Comparison of ENCODE assay signal across 12 cellular contexts in genomic region chr14:102785598-102785963, GRCh38. TPM values are rescaled to one million over a fixed set of nuclear protein-coding genes. Genes with fewer than 3 reads are reported as not detected.
DNase-seq lines count a peak whose midpoint lies in the region; ATAC-seq and TF ChIP-seq lines count a peak whose summit lies in the region.
"Had no signal": no experiment of that assay in that cellular context is flagged by ENCODE, and none has a peak within 500 bp of the region (broad histone marks: within the 10 kb centered on the region; RNA-seq: fewer than 3 reads in every experiment).

No MANE protein-coding gene starts in this region.

- no peak for DNase-seq in natural killer cell treated with Interleukin-12 subunit alpha and Interleukin-12 subunit beta and Interleukin-15 and Interleukin-18, amount 100 ng/mL, for 72 hours (ENCODE audit: low spot score)
- DNase-seq in natural killer cell: no peak
- DNase-seq in astrocyte of the spinal cord (ENCODE audit: low read depth, low spot score): no peak
- no peak for DNase-seq in stimulated activated naive B cell treated with anti-CD40 and anti-IgM and Interleukin-4, amounts not matched to agents 10 μg/mL and 1 μg/mL and 100 μg/mL, for 72 hours
- no peak for DNase-seq in CD8-positive, alpha-beta T cell
- no peak for DNase-seq in NCI-H2107 (lab: John Stamatoyannopoulos, UW)
- DNase-seq: heart right ventricle, KG1, left colon, NCI-H187 treated with DMSO at 0.1 percent for 48 hours had no signal

- H3K4me3 Mint-ChIP-seq in natural killer cell treated with Interleukin-12 subunit alpha and Interleukin-12 subunit beta and Interleukin-15 and Interleukin-18, amount 100 ng/mL, for 72 hours: peak overlapping the region; percentile 2
- H3K4me3 Mint-ChIP-seq in natural killer cell: no peak overlapping the region
- no peak overlapping the region for H3K4me3 Mint-ChIP-seq in stimulated activated naive B cell treated with anti-CD40 and anti-IgM and Interleukin-4, amounts not matched to agents 10 μg/mL and 1 μg/mL and 100 μg/mL, for 72 hours
- no peak overlapping the region for H3K4me3 Mint-ChIP-seq in CD8-positive, alpha-beta T cell

- in situ Hi-C loops in astrocyte of the spinal cord (cut with HindIII; ENCODE audit: low sequenced_read_pairs): no loop called here

- no peak overlapping the region for H3K4me3 ChIP-seq in astrocyte of the spinal cord (ENCODE audit: low read depth, low read length)
- H3K4me3 ChIP-seq in CD8-positive, alpha-beta T cell (ENCODE audit: low read depth, low read length): no peak overlapping the region
- H3K4me3 ChIP-seq: heart right ventricle had no signal

- no peaks in the 10 kb centered on the region for H3K36me3 ChIP-seq in CD8-positive, alpha-beta T cell (ENCODE audit: insufficient read depth, low read length)
- H3K36me3 ChIP-seq: heart right ventricle had no signal

- H3K27me3 Mint-ChIP-seq in natural killer cell treated with Interleukin-12 subunit alpha and Interleukin-12 subunit beta and Interleukin-15 and Interleukin-18, amount 100 ng/mL, for 72 hours: no peaks in the 10 kb centered on the region
- H3K27me3 Mint-ChIP-seq in natural killer cell (ENCODE audit: low read depth in 2 of 2): no peaks in the 10 kb centered on the region
- no peaks in the 10 kb centered on the region for H3K27me3 Mint-ChIP-seq in stimulated activated naive B cell treated with anti-CD40 and anti-IgM and Interleukin-4, amounts not matched to agents 10 μg/mL and 1 μg/mL and 100 μg/mL, for 72 hours
- no peaks in the 10 kb centered on the region for H3K27me3 Mint-ChIP-seq in CD8-positive, alpha-beta T cell (ENCODE audit: low read depth)

- H3K36me3 Mint-ChIP-seq in natural killer cell treated with Interleukin-12 subunit alpha and Interleukin-12 subunit beta and Interleukin-15 and Interleukin-18, amount 100 ng/mL, for 72 hours: no peaks in the 10 kb centered on the region
- H3K36me3 Mint-ChIP-seq in natural killer cell: no peaks in the 10 kb centered on the region
- peaks cover 25 to 57% of the 10 kb centered on the region in 2 donors for H3K36me3 Mint-ChIP-seq in stimulated activated naive B cell treated with anti-CD40 and anti-IgM and Interleukin-4, amounts not matched to agents 10 μg/mL and 1 μg/mL and 100 μg/mL, for 72 hours
- peaks cover 15% of the 10 kb centered on the region for H3K36me3 Mint-ChIP-seq in CD8-positive, alpha-beta T cell

- intact Hi-C loops in natural killer cell (cut with micrococcal nuclease): no loop called here
- intact Hi-C loops in CD8-positive, alpha-beta T cell (cut with DNase I, micrococcal nuclease): no loop called here

- no peak for TF ChIP-seq CTCF in natural killer cell (IDR thresholded peaks at IDR 0.05)
- TF ChIP-seq CTCF in astrocyte of the spinal cord (IDR thresholded peaks at IDR 0.05; ENCODE audit: low read depth, low read length): peak; percentile 10
- no peak for TF ChIP-seq CTCF in CD8-positive, alpha-beta T cell (IDR thresholded peaks at IDR 0.05)

- POLR2A ChIA-PET in CD8-positive, alpha-beta T cell (lab: Charles Lee): no interaction called here

- no peak for ATAC-seq in natural killer cell treated with Interleukin-12 subunit alpha and Interleukin-12 subunit beta and Interleukin-15 and Interleukin-18, amount 100 ng/mL, for 72 hours
- no peak for ATAC-seq in natural killer cell
- ATAC-seq in HG03432 (IDR thresholded peaks at IDR 0.05; ENCODE audit: unreplicated experiment): peak; percentile 19
- no peak for ATAC-seq in stimulated activated naive B cell treated with anti-CD40 and anti-IgM and Interleukin-4, amounts not matched to agents 10 μg/mL and 1 μg/mL and 100 μg/mL, for 72 hours (replicated peaks)
- no peak for ATAC-seq in CD8-positive, alpha-beta T cell
- ATAC-seq in HG03139 (IDR thresholded peaks at IDR 0.05; ENCODE audit: unreplicated experiment): no peak
- ATAC-seq: heart right ventricle, left colon had no signal

- peaks cover 17% of the 10 kb centered on the region for H3K4me1 ChIP-seq in CD8-positive, alpha-beta T cell (ENCODE audit: insufficient read depth, low read length)

- CTCF ChIA-PET in CD8-positive, alpha-beta T cell (lab: Charles Lee): interaction anchor here (0.6 to 1.3 kb wide), 2 partner anchors 11 to 74 kb away, joined by 3 to 4 read pairs; no protein-coding TSS in a partner anchor

- no peaks in the 10 kb centered on the region for H3K9me3 Mint-ChIP-seq in natural killer cell treated with Interleukin-12 subunit alpha and Interleukin-12 subunit beta and Interleukin-15 and Interleukin-18, amount 100 ng/mL, for 72 hours
- no peaks in the 10 kb centered on the region for H3K9me3 Mint-ChIP-seq in natural killer cell
- H3K9me3 Mint-ChIP-seq in stimulated activated naive B cell treated with anti-CD40 and anti-IgM and Interleukin-4, amounts not matched to agents 10 μg/mL and 1 μg/mL and 100 μg/mL, for 72 hours: no peaks in the 10 kb centered on the region
- H3K9me3 Mint-ChIP-seq in CD8-positive, alpha-beta T cell: no peaks in the 10 kb centered on the region

- H3K4me1 Mint-ChIP-seq in natural killer cell treated with Interleukin-12 subunit alpha and Interleukin-12 subunit beta and Interleukin-15 and Interleukin-18, amount 100 ng/mL, for 72 hours (ENCODE audit: low read depth in 2 of 2): peaks cover 47 to 53% of the 10 kb centered on the region in 2 donors
- H3K4me1 Mint-ChIP-seq in natural killer cell: peaks cover 47 to 54% of the 10 kb centered on the region in 2 donors
- peaks cover 53 to 92% of the 10 kb centered on the region in 2 donors for H3K4me1 Mint-ChIP-seq in stimulated activated naive B cell treated with anti-CD40 and anti-IgM and Interleukin-4, amounts not matched to agents 10 μg/mL and 1 μg/mL and 100 μg/mL, for 72 hours
- peaks cover 69% of the 10 kb centered on the region for H3K4me1 Mint-ChIP-seq in CD8-positive, alpha-beta T cell (ENCODE audit: low read depth)

- no peak overlapping the region for H3K27ac ChIP-seq in CD8-positive, alpha-beta T cell (ENCODE audit: low read depth, low read length)
- H3K27ac ChIP-seq: heart right ventricle had no signal

- H3K27ac Mint-ChIP-seq in natural killer cell treated with Interleukin-12 subunit alpha and Interleukin-12 subunit beta and Interleukin-15 and Interleukin-18, amount 100 ng/mL, for 72 hours: peak overlapping the region; percentile 26 to 27
- no peak overlapping the region for H3K27ac Mint-ChIP-seq in natural killer cell
- peak overlapping the region; percentile 68 for H3K27ac Mint-ChIP-seq in stimulated activated naive B cell treated with anti-CD40 and anti-IgM and Interleukin-4, amounts not matched to agents 10 μg/mL and 1 μg/mL and 100 μg/mL, for 72 hours
- no peak overlapping the region for H3K27ac Mint-ChIP-seq in CD8-positive, alpha-beta T cell

- H3K27me3 ChIP-seq in CD8-positive, alpha-beta T cell (ENCODE audit: insufficient read depth, low read length): no peaks in the 10 kb centered on the region
- H3K27me3 ChIP-seq: heart right ventricle had no signal

- no peaks in the 10 kb centered on the region for H3K9me3 ChIP-seq in CD8-positive, alpha-beta T cell (ENCODE audit: low read length)
- H3K9me3 ChIP-seq: heart right ventricle had no signal

RNA-seq across cellular contexts. Expression of gene TRAF3, which starts 8.3 kb away (rescaled TPM):
- 10 to 100 TPM; 37.6 to 84.6 TPM for total RNA-seq in natural killer cell treated with Interleukin-12 subunit alpha and Interleukin-12 subunit beta and Interleukin-15 and Interleukin-18, amount 100 ng/mL, for 72 hours
- 10 to 100 TPM; 21.0 to 31.6 (median 23.5) TPM for total RNA-seq in natural killer cell
- 10 to 100 TPM; 40.4 to 43.2 TPM for total RNA-seq in CD8-positive, alpha-beta T cell

Comparison
In these comparisons a context has a peak if more than half of its experiments do, and no peak if none do; other contexts are left out.
1. H3K27ac Mint-ChIP-seq: peak in natural killer cell treated with Interleukin-12 subunit alpha and Interleukin-12 subunit beta and Interleukin-15 and Interleukin-18, amount 100 ng/mL, for 72 hours (2 of 2) and stimulated activated naive B cell treated with anti-CD40 and anti-IgM and Interleukin-4, amounts not matched to agents 10 μg/mL and 1 μg/mL and 100 μg/mL, for 72 hours (single experiment); none in natural killer cell (0 of 2) and CD8-positive, alpha-beta T cell (single experiment).